In genomic region chr1:145607833-145608733, GRCh38 we compare ENCODE assay signal across 8 cellular contexts. TPM values are rescaled to one million over a fixed set of nuclear protein-coding genes. Genes with fewer than 3 reads are reported as not detected.
DNase-seq lines count a peak whose midpoint lies in the region; ATAC-seq and TF ChIP-seq lines count a peak whose summit lies in the region.
"Not testable (repeated sequence)": the region's sequence is repeated elsewhere in the genome, so short reads cannot be mapped to it uniquely, and the experiment has no call there.

GPR89A (plus strand) TSS chr1:145607988; CDS start chr1:145608134, 146 bp downstream.

- H3K27me3 ChIP-seq in DOHH2 (ENCODE audit: control insufficient read depth, low read length); GM23338 (ENCODE audit: insufficient read depth): not testable (repeated sequence)

- ATAC-seq in GM23338, result peak; percentile 97
- ATAC-seq in activated T-helper 17 cell treated with anti-CD3 and anti-CD28 coated beads, Interleukin-2, amount 50 U/mL, for 72 hours (replicated peaks), result peak; percentile 99
- ATAC-seq in natural killer cell, result peak; percentile 98 to 100 (median 99)

- TF ChIP-seq CTCF in DOHH2 (IDR thresholded peaks at IDR 0.05; ENCODE audit: low read depth, low read length, poor library complexity, severe bottlenecking); GM23338 (conservative IDR thresholded peaks at IDR 0.05; ENCODE audit: low read depth in 2 of 2); natural killer cell (IDR thresholded peaks at IDR 0.05): not testable (repeated sequence)

- H3K79me2 ChIP-seq in DOHH2 (ENCODE audit: control insufficient read depth, low read length) (peaks cover 30% of the 10 kb centered on the region), GM23338 (replicated peaks; ENCODE audit: insufficient read depth) (peaks cover 31% of the 10 kb centered on the region)

- H3F3A ChIP-seq in DOHH2 (ENCODE audit: control insufficient read depth, insufficient read depth); GM23338 (replicated peaks; ENCODE audit: low read depth): not testable (repeated sequence)

- not testable (repeated sequence) for H3K9me3 Mint-ChIP-seq in GM23338; activated T-helper 17 cell treated with anti-CD3 and anti-CD28 coated beads, Interleukin-2, amount 50 U/mL, for 72 hours; natural killer cell

- H2AFZ ChIP-seq in GM23338, result not testable (repeated sequence)

- H3K4me2 ChIP-seq in DOHH2 (ENCODE audit: low read length) (peak within 1 kb of the TSS; percentile 58), GM23338 (peak within 1 kb of the TSS; percentile 86)

- H3K9me2 ChIP-seq in DOHH2 (replicated peaks; ENCODE audit: control insufficient read depth, low read length); GM23338 (ENCODE audit: insufficient read depth): not testable (repeated sequence)

- H3K9me3 ChIP-seq in DOHH2 (ENCODE audit: control insufficient read depth, insufficient read depth, low read length), result not testable (repeated sequence)

- H3K27ac Mint-ChIP-seq in GM23338 (peak within 1 kb of the TSS; percentile 85), natural killer cell (peak within 1 kb of the TSS; percentile 77 to 84)
- peak within 1 kb of the TSS; percentile 28 for H3K27ac Mint-ChIP-seq in activated T-helper 17 cell treated with anti-CD3 and anti-CD28 coated beads, Interleukin-2, amount 50 U/mL, for 72 hours

- DNase-seq in GM23338 (ENCODE audit: low spot score), result peak; percentile 95
- DNase-seq in LHCN-M2 (ENCODE audit: low read depth), result peak; percentile 81
- DNase-seq in RPMI8226, result peak; percentile 97
- DNase-seq in fibroblast of peridontal ligament (ENCODE audit: extremely low read depth), result peak; percentile 83
- DNase-seq in natural killer cell, result peak; percentile 97
- DNase-seq in stimulated activated naive CD4-positive, alpha-beta T cell treated with Interleukin-2 at 50 U/mL for 16 hours (lab: John Stamatoyannopoulos, UW), result peak; percentile 93

- H3K36me3 ChIP-seq in DOHH2 (ENCODE audit: control insufficient read depth, low read length); GM23338 (ENCODE audit: insufficient read depth): not testable (repeated sequence)

- not testable (repeated sequence) for H3K4me1 Mint-ChIP-seq in GM23338
- peaks cover 15% of the 10 kb centered on the region for H3K4me1 Mint-ChIP-seq in activated T-helper 17 cell treated with anti-CD3 and anti-CD28 coated beads, Interleukin-2, amount 50 U/mL, for 72 hours
- H3K4me1 Mint-ChIP-seq in natural killer cell, result peaks cover 11 to 20% of the 10 kb centered on the region in 2 donors

- not testable (repeated sequence) for H3K4me1 ChIP-seq in DOHH2 (ENCODE audit: control insufficient read depth, low read length)
- peaks cover 15% of the 10 kb centered on the region for H3K4me1 ChIP-seq in GM23338 (ENCODE audit: insufficient read depth)

- H3K4me3 ChIP-seq in DOHH2 (ENCODE audit: low read length) (peak within 1 kb of the TSS; percentile 84), GM23338 (peak within 1 kb of the TSS; percentile 79)

- intact Hi-C loops in natural killer cell (cut with micrococcal nuclease), result not testable (repeated sequence)

- not testable (repeated sequence) for H4K20me1 ChIP-seq in DOHH2 (ENCODE audit: control insufficient read depth, insufficient read depth, low read depth, low read length); GM23338 (replicated peaks; ENCODE audit: insufficient read depth)

- H3K36me3 Mint-ChIP-seq in GM23338 (ENCODE audit: low read depth); natural killer cell: not testable (repeated sequence)
- peaks cover 17% of the 10 kb centered on the region for H3K36me3 Mint-ChIP-seq in activated T-helper 17 cell treated with anti-CD3 and anti-CD28 coated beads, Interleukin-2, amount 50 U/mL, for 72 hours (ENCODE audit: low read depth)

- H3K4me3 Mint-ChIP-seq in GM23338, result peak within 1 kb of the TSS; percentile 80
- H3K4me3 Mint-ChIP-seq in activated T-helper 17 cell treated with anti-CD3 and anti-CD28 coated beads, Interleukin-2, amount 50 U/mL, for 72 hours, result peak within 1 kb of the TSS; percentile 74
- H3K4me3 Mint-ChIP-seq in natural killer cell, result peak within 1 kb of the TSS; percentile 94

- H3K27ac ChIP-seq in DOHH2 (ENCODE audit: low read depth, low read length), result not testable (repeated sequence)
- H3K27ac ChIP-seq in GM23338 (ENCODE audit: low read depth), result peak within 1 kb of the TSS; percentile 93

- H3K27me3 Mint-ChIP-seq in GM23338 (ENCODE audit: insufficient read depth, low read depth, poor library complexity); activated T-helper 17 cell treated with anti-CD3 and anti-CD28 coated beads, Interleukin-2, amount 50 U/mL, for 72 hours; natural killer cell (ENCODE audit: low read depth in 2 of 2): not testable (repeated sequence)

TF ChIP-seq in GM23338, 12 proteins besides CTCF, POLR2A, EP300 and RAD21:
- TF ChIP-seq POLR2AphosphoS5 (IDR thresholded peaks at IDR 0.05; ENCODE audit: low read depth) (peak; percentile 88), CREB1 (CRISPR knock-in tag; IDR thresholded peaks at IDR 0.05; ENCODE audit: low read depth) (peak; percentile 91)

RNA-seq across cellular contexts. Expression of gene GPR89A, which starts in this region (rescaled TPM):
- 80.8 and 81.1 TPM in 2 replicates for total RNA-seq in GM23338 (2014; rRNA removed; shearing (Covaris generic))
- 68.5 and 76.4 TPM in 2 replicates for polyA plus RNA-seq in GM23338 (2016; fragmentation: Nextera tagmentation; extraction: Ambion mirVana)
- total RNA-seq in LHCN-M2 (2014; rRNA removed) (47.4 and 58.4 TPM in 2 replicates), natural killer cell (10 to 100 TPM; 31.9 to 50.1 (median 37.2) TPM)
- polyA plus RNA-seq in LHCN-M2 (2012), result 22.0 TPM
- 10 to 100 TPM; 22.5 to 31.9 TPM for total RNA-seq in activated T-helper 17 cell treated with anti-CD3 and anti-CD28 coated beads, Interleukin-2, amount 50 U/mL, for 72 hours

Comparison
In these comparisons a context has a peak if more than half of its experiments do, and no peak if none do; other contexts are left out.
1. H3K27ac Mint-ChIP-seq: peak in every context shown above with its lines; median percentile 85 in GM23338; 80 in natural killer cell; 28 in activated T-helper 17 cell treated with anti-CD3 and anti-CD28 coated beads, Interleukin-2, amount 50 U/mL, for 72 hours.